Comparison of ENCODE assay signal across 10 cellular contexts in genomic region chr14:88668448-88669116, GRCh38.
DNase-seq lines count a peak whose midpoint lies in the region; ATAC-seq and TF ChIP-seq lines count a peak whose summit lies in the region.
"Had no signal": no experiment of that assay in that cellular context is flagged by ENCODE, and none has a peak within 500 bp of the region (broad histone marks: within the 10 kb centered on the region; RNA-seq: fewer than 3 reads in every experiment).

No MANE protein-coding gene starts in this region.

- H3K4me1 ChIP-seq in OCI-LY7 (ENCODE audit: insufficient read depth, low read length, poor library complexity, severe bottlenecking), result peaks cover 16% of the 10 kb centered on the region
- no peaks in the 10 kb centered on the region for H3K4me1 ChIP-seq in CD8-positive, alpha-beta memory T cell (ENCODE audit: insufficient read depth, low read length)

- peak overlapping the region in 3 of 8 donors; percentile 7 to 65 (median 7) for H3K27ac Mint-ChIP-seq in CD8-positive, alpha-beta memory T cell

- peak overlapping the region; percentile 15 for H3K4me2 ChIP-seq in OCI-LY7 (ENCODE audit: low read length)

- peaks cover 0 to 2% (median 0%) of the 10 kb centered on the region in 3 donors for H3K4me1 Mint-ChIP-seq in CD8-positive, alpha-beta memory T cell

- no peaks in the 10 kb centered on the region for H3K79me2 ChIP-seq in OCI-LY7 (ENCODE audit: insufficient read depth, low read depth, low read length)

- no peaks in the 10 kb centered on the region for H4K20me1 ChIP-seq in OCI-LY7 (ENCODE audit: insufficient read depth, low read length)

- ATAC-seq in GM19438 (IDR thresholded peaks at IDR 0.05; ENCODE audit: low read depth, unreplicated experiment), result peak; percentile 71
- peak; percentile 70 for ATAC-seq in HG02973 (IDR thresholded peaks at IDR 0.05; ENCODE audit: unreplicated experiment)

- POLR2A ChIA-PET in OCI-LY7 (lab: Charles Lee), result interaction anchor here (0.5 to 2.8 kb wide), 6 partner anchors 8 to 200 kb away, joined by 3 to 13 read pairs (median 3); no protein-coding TSS in a partner anchor
- POLR2A ChIA-PET in CD8-positive, alpha-beta memory T cell (lab: Charles Lee), result no interaction called here

- TF ChIP-seq CTCF in GM06990 (IDR thresholded peaks at IDR 0.05; ENCODE audit: insufficient read depth, low read length, poor library complexity, severe bottlenecking) (no peak), OCI-LY7 (conservative IDR thresholded peaks at IDR 0.05; ENCODE audit: low read length) (no peak)

- intact Hi-C loops in OCI-LY7 (cut with micrococcal nuclease; ENCODE audit: unreplicated experiment), result loop anchor here (5.0 kb wide), 1 partner anchor 344 kb away; no protein-coding TSS in a partner anchor

- BruUV-seq in OCI-LY7 (replicated peaks; lab: Mats Ljungman, UMichigan), result no TSS peak

- H3K4me3 Mint-ChIP-seq in CD8-positive, alpha-beta memory T cell, result no peak overlapping the region

- H3K9me3 ChIP-seq in OCI-LY7 (ENCODE audit: low read length), result no peaks in the 10 kb centered on the region
- H3K9me3 ChIP-seq in CD8-positive, alpha-beta memory T cell (ENCODE audit: low read length), result no peaks in the 10 kb centered on the region

- H3K4me3 ChIP-seq in GM06990 (replicated peaks; ENCODE audit: low read depth, low read length), result no peak overlapping the region
- no peak overlapping the region for H3K4me3 ChIP-seq in OCI-LY7 (ENCODE audit: low read depth, low read length, poor library complexity, severe bottlenecking)
- H3K4me3 ChIP-seq in CD8-positive, alpha-beta memory T cell (ENCODE audit: low read length), result no peak overlapping the region

- DNase-seq in GM06990 (ENCODE audit: extremely low read depth, insufficient read length), result peak; percentile 29
- DNase-seq in OCI-LY7 (ENCODE audit: low spot score), result peak; percentile 23
- no peak for DNase-seq in RKO (ENCODE audit: low spot score)
- DNase-seq in NCI-H146 (lab: John Stamatoyannopoulos, UW), result no peak
- no peak for DNase-seq in CD8-positive, alpha-beta memory T cell
- DNase-seq in NCI-H446 (lab: John Stamatoyannopoulos, UW), result no peak
- DNase-seq: activated gamma-delta T cell treated with Interleukin-2 at 50 U/mL for 16 hours, NCI-H1694 had no signal

- H2AFZ ChIP-seq in OCI-LY7 (ENCODE audit: low read length), result peak overlapping the region; percentile 81; the same call in 1 of the 2 replicates

- H3K36me3 ChIP-seq in GM06990 (ENCODE audit: control insufficient read depth, insufficient read depth, low read length) (no peaks in the 10 kb centered on the region), OCI-LY7 (ENCODE audit: insufficient read depth, low read length) (no peaks in the 10 kb centered on the region)
- H3K36me3 ChIP-seq in CD8-positive, alpha-beta memory T cell (ENCODE audit: insufficient read depth, low read length), result no peaks in the 10 kb centered on the region

- H3K27ac ChIP-seq in OCI-LY7 (ENCODE audit: low read depth, low read length, poor library complexity, severe bottlenecking), result no peak overlapping the region
- no peak overlapping the region for H3K27ac ChIP-seq in CD8-positive, alpha-beta memory T cell (ENCODE audit: low read depth, low read length)

- peaks cover 8 to 31% (median 13%) of the 10 kb centered on the region in 3 donors for H3K36me3 Mint-ChIP-seq in CD8-positive, alpha-beta memory T cell

- H3K9me2 ChIP-seq in OCI-LY7 (ENCODE audit: insufficient read depth, low read length), result no peaks in the 10 kb centered on the region

- CTCF ChIA-PET in OCI-LY7 (lab: Charles Lee; ENCODE audit: unreplicated experiment), result interaction anchor here (0.6 kb wide), 1 partner anchor 588 kb away, joined by 3 read pairs; no protein-coding TSS in a partner anchor
- CTCF ChIA-PET in CD8-positive, alpha-beta memory T cell (lab: Charles Lee), result interaction anchor here (1.3 to 2.2 kb wide), 3 partner anchors 9 to 358 kb away, joined by 4 to 19 read pairs (median 5); no protein-coding TSS in a partner anchor

- no peaks in the 10 kb centered on the region for H3K27me3 ChIP-seq in GM06990 (replicated peaks; ENCODE audit: control insufficient read depth, insufficient read depth, low read length)
- no peaks in the 10 kb centered on the region for H3K27me3 ChIP-seq in CD8-positive, alpha-beta memory T cell (ENCODE audit: insufficient read depth, low read length, poor library complexity, severe bottlenecking)

- peaks cover 4 to 11% (median 8%) of the 10 kb centered on the region in 5 donors for H3K9me3 Mint-ChIP-seq in CD8-positive, alpha-beta memory T cell

- peaks cover 0 to 2% of the 10 kb centered on the region in 2 donors for H3K27me3 Mint-ChIP-seq in CD8-positive, alpha-beta memory T cell

Comparison
In these comparisons a context has a peak if more than half of its experiments do, and no peak if none do; other contexts are left out.
1. DNase-seq: peak in GM06990 (single experiment) and OCI-LY7 (single experiment); none in RKO (single experiment), NCI-H146 (single experiment), CD8-positive, alpha-beta memory T cell (0 of 5) and NCI-H446 (0 of 2).